In the genomic region with DNA sequence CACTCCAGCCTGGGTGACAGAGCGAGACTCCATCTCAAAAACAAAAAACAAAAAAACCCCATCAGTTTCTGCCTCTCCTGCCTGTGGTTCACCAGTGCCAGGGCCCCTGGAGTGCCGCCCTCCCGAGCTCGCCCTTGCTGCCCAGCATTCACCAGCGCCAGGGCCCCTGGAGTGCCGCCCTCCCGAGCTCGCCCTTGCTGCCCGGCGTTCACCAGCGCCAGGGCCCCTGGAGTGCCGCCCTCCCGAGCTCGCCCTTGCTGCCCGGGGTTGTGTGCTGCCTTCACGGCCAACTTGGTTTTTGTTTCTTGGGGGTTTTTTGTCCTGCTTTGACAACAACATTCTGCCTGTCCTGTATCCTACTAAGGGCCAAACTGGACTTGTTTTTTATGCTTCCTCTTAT, we compare ENCODE assay signal across 27 cellular contexts.
"Had no signal": no experiment of that assay in that cellular context is flagged by ENCODE, and none has a peak within 500 bp of the region (broad histone marks: within the 10 kb centered on the region; RNA-seq: fewer than 3 reads in every experiment).

No MANE protein-coding gene starts in this region.

- DNase-seq: activated B cell treated with CpG ODN at 0.5 μM for 24 hours; activated CD4-positive, alpha-beta T cell treated with anti-CD3 and anti-CD28 coated beads for 48 hours; activated CD4-positive, alpha-beta T cell treated with anti-CD3 and anti-CD28 coated beads, Interleukin-2, amount 50 U/mL, for 1 hour; activated CD4-positive, alpha-beta T cell treated with anti-CD3 and anti-CD28 coated beads, Interleukin-2, amount 50 U/mL, for 48 hours; activated CD8-positive, alpha-beta memory T cell treated with anti-CD3 and anti-CD28 coated beads for 24 hours; activated CD8-positive, alpha-beta T cell treated with anti-CD3 and anti-CD28 coated beads for 36 hours; activated gamma-delta T cell; activated naive CD4-positive, alpha-beta T cell; activated naive CD4-positive, alpha-beta T cell treated with anti-CD3 and anti-CD28 coated beads, Interleukin-2, amount 10 ng/mL, durations not matched to agents 7 days and 5 days; activated naive CD8-positive, alpha-beta T cell treated with anti-CD3 and anti-CD28 coated beads, Interleukin-2, amount 10 ng/mL, durations not matched to agents 7 days and 5 days; activated T-cell treated with anti-CD3 and anti-CD28 coated beads, Interleukin-2, amount 50 U/mL, for 1 hour; activated T-cell treated with anti-CD3 and anti-CD28 coated beads, Interleukin-2, amount 50 U/mL, for 72 hours; dorsolateral prefrontal cortex; effector memory CD4-positive, alpha-beta T cell; endodermal cell; foreskin fibroblast; T-helper 1 cell; T-helper 17 cell; T1000; WERI-Rb-1 had no signal

- ATAC-seq: activated CD4-positive, CD25-positive, alpha-beta regulatory T cell treated with anti-CD3 and anti-CD28 coated beads, Interleukin-2, amount 50 U/mL, for 24 hours; activated CD8-positive, alpha-beta T cell treated with anti-CD3 and anti-CD28 coated beads for 36 hours; activated naive CD4-positive, alpha-beta T cell treated with anti-CD3 and anti-CD28 coated beads, Interleukin-2, amount 50 U/mL, for 72 hours; activated T-cell treated with anti-CD3 and anti-CD28 coated beads, Interleukin-2, amount 50 U/mL, for 72 hours; esophagus mucosa; T-helper 17 cell had no signal

- H3K27ac ChIP-seq: ascending aorta, breast epithelium, cardiac muscle cell, coronary artery, WERI-Rb-1 had no signal
